Comparison of ENCODE assay signal across 13 cellular contexts in the genomic region with DNA sequence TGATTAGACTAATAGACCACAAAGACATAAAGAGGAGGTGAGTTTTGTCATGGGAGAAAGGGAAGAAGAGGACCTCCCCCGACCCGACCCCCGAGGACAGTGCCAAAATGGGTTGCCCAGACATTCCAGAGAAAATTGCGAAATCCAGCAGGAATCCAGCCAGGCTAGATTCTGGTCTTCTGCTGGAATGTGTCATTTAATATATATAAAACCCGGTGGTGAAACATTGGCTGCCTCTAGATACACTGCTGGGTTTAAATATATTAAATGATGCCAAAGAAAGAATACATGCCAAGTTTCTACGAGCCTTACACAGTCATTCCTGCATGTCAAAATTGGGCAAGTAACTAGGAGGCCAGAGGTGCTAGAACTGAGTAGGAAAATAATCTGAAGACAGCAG. TPM values are rescaled to one million over a fixed set of nuclear protein-coding genes. Genes with fewer than 3 reads are reported as not detected.
DNase-seq lines count a peak whose midpoint lies in the region; ATAC-seq and TF ChIP-seq lines count a peak whose summit lies in the region.
"Had no signal": no experiment of that assay in that cellular context is flagged by ENCODE, and none has a peak within 500 bp of the region (broad histone marks: within the 10 kb centered on the region; RNA-seq: fewer than 3 reads in every experiment).

No MANE protein-coding gene starts in this region.

- TF ChIP-seq CTCF in AG04449 (IDR thresholded peaks at IDR 0.05; ENCODE audit: insufficient read depth, low read length, missing control alignments) (no peak), HEK293 (tag by site-specific recombination; IDR thresholded peaks at IDR 0.05) (no peak), brain microvascular endothelial cell (IDR thresholded peaks at IDR 0.05; ENCODE audit: low read depth, low read length, missing control alignments) (no peak)

- H3K27me3 ChIP-seq in brain microvascular endothelial cell (replicated peaks) (no peaks in the 10 kb centered on the region), SJCRH30 (peaks cover 10% of the 10 kb centered on the region)
- H3K27me3 ChIP-seq: BE2C, Peyer's patch had no signal

- POLR2A ChIA-PET in AG04449 (lab: Yijun Ruan, JAX): no interaction called here
- POLR2A ChIA-PET in HEK293 (lab: Yijun Ruan, JAX): no interaction called here

- DNase-seq in AG04449 (ENCODE audit: low read depth, low spot score) (peak; percentile 31), brain microvascular endothelial cell (peak; percentile 28), iris pigment epithelial cell (ENCODE audit: low read depth) (peak; percentile 33), SJCRH30 (no peak), hypothalamus (lab: John Stamatoyannopoulos, UW) (no peak)
- DNase-seq: BE2C, GF-D8, NCI-H2107, Peyer's patch, transverse colon had no signal

- H3K27ac ChIP-seq in HEK293 (ENCODE audit: extremely low read depth, low read depth, low read length) (no peak overlapping the region), brain microvascular endothelial cell (no peak overlapping the region), SJCRH30 (no peak overlapping the region)
- H3K27ac ChIP-seq: Peyer's patch, transverse colon had no signal

- no peaks in the 10 kb centered on the region for H3K36me3 ChIP-seq in HEK293 (ENCODE audit: control insufficient read depth in 2 of 2, insufficient read depth in 1 of 2, low read length in 2 of 2)
- H3K36me3 ChIP-seq in brain microvascular endothelial cell (replicated peaks): no peaks in the 10 kb centered on the region
- no peaks in the 10 kb centered on the region for H3K36me3 ChIP-seq in SJCRH30
- H3K36me3 ChIP-seq: BE2C, Peyer's patch, transverse colon had no signal

- H3K4me1 ChIP-seq in HEK293 (ENCODE audit: control insufficient read depth, insufficient read depth, low read length): no peaks in the 10 kb centered on the region
- no peaks in the 10 kb centered on the region for H3K4me1 ChIP-seq in SJCRH30
- H3K4me1 ChIP-seq: BE2C, Peyer's patch, transverse colon had no signal

- no peak overlapping the region for H3K4me3 ChIP-seq in AG04449 (ENCODE audit: low read depth, low read length)
- no peak overlapping the region for H3K4me3 ChIP-seq in HEK293 (ENCODE audit: low read depth, low read length)
- no peak overlapping the region for H3K4me3 ChIP-seq in brain microvascular endothelial cell (ENCODE audit: low read depth, low read length)
- H3K4me3 ChIP-seq in SJCRH30: no peak overlapping the region
- H3K4me3 ChIP-seq: Peyer's patch, transverse colon had no signal

- CTCF ChIA-PET in AG04449 (lab: Yijun Ruan, JAX): interaction anchor here (2.9 to 3.8 kb wide), 2 partner anchors 10 to 39 kb away, joined by 11 to 17 read pairs; no protein-coding TSS in a partner anchor
- CTCF ChIA-PET in HEK293 (lab: Yijun Ruan, JAX): interaction anchor here (0.6 to 5.0 kb wide), 5 partner anchors 9 to 66 kb away, joined by 3 to 45 read pairs (median 4); no protein-coding TSS in a partner anchor

- ATAC-seq in HG03097 (IDR thresholded peaks at IDR 0.05; ENCODE audit: low FRiP score, unreplicated experiment) (no peak), HG03108 (IDR thresholded peaks at IDR 0.05; ENCODE audit: unreplicated experiment) (no peak)

- no peaks in the 10 kb centered on the region for H3K9me3 ChIP-seq in HEK293 (ENCODE audit: control insufficient read depth, insufficient read depth, low read depth, low read length)
- H3K9me3 ChIP-seq in SJCRH30 (replicated peaks): no peaks in the 10 kb centered on the region
- H3K9me3 ChIP-seq: BE2C, Peyer's patch, transverse colon had no signal

- in situ Hi-C loops in brain microvascular endothelial cell (cut with HindIII; ENCODE audit: low pct_ligation_motif_present, low sequenced_read_pairs): no loop called here

TF ChIP-seq in HEK293, 187 proteins besides CTCF, POLR2A, EP300 and RAD21:
- TF ChIP-seq, protein P1, sequence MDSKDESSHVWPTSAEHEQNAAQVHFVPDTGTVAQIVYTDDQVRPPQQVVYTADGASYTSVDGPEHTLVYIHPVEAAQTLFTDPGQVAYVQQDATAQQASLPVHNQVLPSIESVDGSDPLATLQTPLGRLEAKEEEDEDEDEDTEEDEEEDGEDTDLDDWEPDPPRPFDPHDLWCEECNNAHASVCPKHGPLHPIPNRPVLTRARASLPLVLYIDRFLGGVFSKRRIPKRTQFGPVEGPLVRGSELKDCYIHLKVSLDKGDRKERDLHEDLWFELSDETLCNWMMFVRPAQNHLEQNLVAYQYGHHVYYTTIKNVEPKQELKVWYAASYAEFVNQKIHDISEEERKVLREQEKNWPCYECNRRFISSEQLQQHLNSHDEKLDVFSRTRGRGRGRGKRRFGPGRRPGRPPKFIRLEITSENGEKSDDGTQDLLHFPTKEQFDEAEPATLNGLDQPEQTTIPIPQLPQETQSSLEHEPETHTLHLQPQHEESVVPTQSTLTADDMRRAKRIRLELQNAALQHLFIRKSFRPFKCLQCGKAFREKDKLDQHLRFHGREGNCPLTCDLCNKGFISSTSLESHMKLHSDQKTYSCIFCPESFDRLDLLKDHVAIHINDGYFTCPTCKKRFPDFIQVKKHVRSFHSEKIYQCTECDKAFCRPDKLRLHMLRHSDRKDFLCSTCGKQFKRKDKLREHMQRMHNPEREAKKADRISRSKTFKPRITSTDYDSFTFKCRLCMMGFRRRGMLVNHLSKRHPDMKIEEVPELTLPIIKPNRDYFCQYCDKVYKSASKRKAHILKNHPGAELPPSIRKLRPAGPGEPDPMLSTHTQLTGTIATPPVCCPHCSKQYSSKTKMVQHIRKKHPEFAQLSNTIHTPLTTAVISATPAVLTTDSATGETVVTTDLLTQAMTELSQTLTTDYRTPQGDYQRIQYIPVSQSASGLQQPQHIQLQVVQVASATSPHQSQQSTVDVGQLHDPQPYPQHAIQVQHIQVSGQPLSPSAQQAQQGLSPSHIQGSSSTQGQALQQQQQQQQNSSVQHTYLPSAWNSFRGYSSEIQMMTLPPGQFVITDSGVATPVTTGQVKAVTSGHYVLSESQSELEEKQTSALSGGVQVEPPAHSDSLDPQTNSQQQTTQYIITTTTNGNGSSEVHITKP (tag by site-specific recombination; IDR thresholded peaks at IDR 0.05): peak; percentile 71; the same call in 1 of the 2 replicates
- TF ChIP-seq SCRT2 (tag by site-specific recombination; IDR thresholded peaks at IDR 0.05) (peak; percentile 70; the same call in 1 of the 2 replicates), ZNF416 (tag by site-specific recombination; IDR thresholded peaks at IDR 0.05) (no peak)

RNA-seq across cellular contexts. Expression of a gene that starts 45.3 kb away (rescaled TPM):
- total RNA-seq in SJCRH30 (2014; rRNA removed; shearing (Covaris generic)): not detected in 2 replicates

Comparison
In these comparisons a context has a peak if more than half of its experiments do, and no peak if none do; other contexts are left out.
1. DNase-seq: peak in AG04449 (single experiment), brain microvascular endothelial cell (single experiment) and iris pigment epithelial cell (single experiment); none in SJCRH30 (0 of 2) and hypothalamus (0 of 51).